18 cellular contexts compared by ENCODE assay signal in genomic region chr10:79350407-79351154, GRCh38. TPM values are rescaled to one million over a fixed set of nuclear protein-coding genes. Genes with fewer than 3 reads are reported as not detected.
A peak's percentile ranks its signal among the peaks of the same experiment; 100 is the strongest.
DNase-seq lines count a peak whose midpoint lies in the region; ATAC-seq, FAIRE-seq and TF ChIP-seq lines count a peak whose summit lies in the region.
"Had no signal": no experiment of that assay in that cellular context is flagged by ENCODE, and none has a peak within 500 bp of the region (broad histone marks: within the 10 kb centered on the region; RNA-seq: fewer than 3 reads in every experiment).

No MANE protein-coding gene starts in this region.

- FAIRE-seq in HepG2 (lab: Jason Lieb, UNC) = no peak
- FAIRE-seq: astrocyte, D721Med had no signal

- H3K9me2 ChIP-seq in PC-9 (ENCODE audit: insufficient read depth) = no peaks in the 10 kb centered on the region

- H3K4me1 ChIP-seq in HepG2 (ENCODE audit: insufficient read depth, low read length) (peaks cover 67% of the 10 kb centered on the region), right lobe of liver (peaks cover 0 to 28% (median 13%) of the 10 kb centered on the region in 4 donors), PC-9 (replicated peaks; ENCODE audit: insufficient read depth) (peaks cover 25% of the 10 kb centered on the region), vagina (peaks cover 28% of the 10 kb centered on the region)

- H3K27ac ChIP-seq in HepG2 (ENCODE audit: extremely low read length, insufficient read depth, low read length) = no peak overlapping the region
- H3K27ac ChIP-seq in right lobe of liver = no peak overlapping the region
- H3K27ac ChIP-seq in PC-9 = 0 out of 2 replicates have a peak overlapping the region, but pooled peaks have one; percentile 9
- no peak overlapping the region for H3K27ac ChIP-seq in vagina

- no peaks in the 10 kb centered on the region for H3K9me3 Mint-ChIP-seq in effector memory CD8-positive, alpha-beta T cell
- H3K9me3 Mint-ChIP-seq: T-helper 2 cell treated with Interferon-gamma antibody and Interleukin-4, amounts not matched to agents 5 μg/mL and 100 μg/mL, for 36 hours had no signal

- H3K27me3 ChIP-seq in HepG2 (ENCODE audit: control insufficient read depth in 1 of 2, insufficient read depth in 2 of 2, low read length in 2 of 2) (no peaks in the 10 kb centered on the region), right lobe of liver (no peaks in the 10 kb centered on the region), PC-9 (ENCODE audit: insufficient read depth, low read depth) (no peaks in the 10 kb centered on the region), vagina (no peaks in the 10 kb centered on the region)

- in situ Hi-C loops in HepG2 (cut with HindIII; ENCODE audit: extremely low pct_ligation_motif_present, low pct_unique_long_range_greater_than_20kb) = no loop called here

- H2AFZ ChIP-seq in HepG2 (ENCODE audit: low read length) (no peak overlapping the region), PC-9 (no peak overlapping the region)

- peak overlapping the region; percentile 96 to 98 for H3K27ac Mint-ChIP-seq in effector memory CD8-positive, alpha-beta T cell

- intact Hi-C loops in HepG2 (cut with micrococcal nuclease; ENCODE audit: unreplicated experiment) (no loop called here), right lobe of liver (cut with DNase I) (no loop called here), PC-9 (cut with micrococcal nuclease; ENCODE audit: unreplicated experiment) (no loop called here), vagina (cut with DNase I) (no loop called here)

- TF ChIP-seq RAD21 in HepG2 (CRISPR knock-in tag; IDR thresholded peaks at IDR 0.05) = no peak

- no peak for DNase-seq in HepG2 (ENCODE audit: low spot score)
- no peak for DNase-seq in right lobe of liver
- no peak for DNase-seq in PC-9
- DNase-seq in effector memory CD8-positive, alpha-beta T cell = no peak
- DNase-seq in vagina (ENCODE audit: extremely low spot score in 2 of 2) = peak; percentile 82 to 84
- no peak for DNase-seq in NCI-H2029 treated with DMSO at 0.1 percent for 48 hours (lab: John Stamatoyannopoulos, UW)
- no peak for DNase-seq in SIG-M5 treated with dmso at 0.1 percent for 504 hours (lab: John Stamatoyannopoulos, UW; ENCODE audit: unreplicated experiment)
- DNase-seq: erythroblast, GDM1, GOT3, NCI-H1694, NCI-H446, SHP77 treated with DMSO at 0.1 percent for 48 hours had no signal

- no peak overlapping the region for H3K4me3 ChIP-seq in HepG2 (replicated peaks in 1 of 3; ENCODE audit: insufficient read depth in 1 of 3, low read depth in 2 of 3, low read length in 3 of 3)
- H3K4me3 ChIP-seq in right lobe of liver = no peak overlapping the region
- H3K4me3 ChIP-seq in PC-9 = no peak overlapping the region
- no peak overlapping the region for H3K4me3 ChIP-seq in vagina
- H3K4me3 ChIP-seq: lung had no signal

- POLR2A ChIA-PET in HepG2 (lab: Yijun Ruan, JAX) = interaction anchor here (0.8 to 7.8 kb wide), 3 partner anchors 8 to 14 kb away, joined by 3 to 134 read pairs (median 45); no protein-coding TSS in a partner anchor
- POLR2A ChIA-PET in PC-9 (lab: Charles Lee; ENCODE audit: unreplicated experiment) = interaction anchor here (0.6 kb wide), 1 partner anchor 193 kb away, joined by 3 read pairs; no protein-coding TSS in a partner anchor

- H3K4me1 Mint-ChIP-seq in effector memory CD8-positive, alpha-beta T cell (ENCODE audit: low read depth in 2 of 2) = peaks cover 20 to 40% of the 10 kb centered on the region in 2 donors

- H4K20me1 ChIP-seq in HepG2 (ENCODE audit: insufficient read depth, low read length) (peaks cover 56% of the 10 kb centered on the region), PC-9 (ENCODE audit: insufficient read depth) (peaks cover 70% of the 10 kb centered on the region)

- H3K4me2 ChIP-seq in HepG2 (ENCODE audit: low read depth, low read length) = peak overlapping the region; percentile 9; the same call in 1 of the 2 replicates
- H3K4me2 ChIP-seq in PC-9 = 0 out of 2 replicates have a peak overlapping the region, but pooled peaks have one; percentile 88

- WGBS in HepG2 (ENCODE audit: low lambda C conversion rate) = 95% methylated on average over 18 of the region's 21 CpGs
- 88% methylated on average over 13 of the region's 21 CpGs for WGBS in right lobe of liver (ENCODE audit: insufficient coverage, low coverage, low lambda C conversion rate, missing lambda C conversion rate)

- H3K9me3 ChIP-seq in HepG2 (ENCODE audit: low read length) (no peaks in the 10 kb centered on the region), right lobe of liver (no peaks in the 10 kb centered on the region), PC-9 (ENCODE audit: insufficient read depth, low read depth) (no peaks in the 10 kb centered on the region), vagina (no peaks in the 10 kb centered on the region)

- no peak overlapping the region for H3K4me3 Mint-ChIP-seq in effector memory CD8-positive, alpha-beta T cell

- no peak overlapping the region for H3K9ac ChIP-seq in HepG2 (ENCODE audit: insufficient read depth, low read depth, low read length)

- CTCF ChIA-PET in HepG2 (lab: Yijun Ruan, JAX; ENCODE audit: low intra/inter-chr PET ratio, low total read pairs) = no interaction called here
- CTCF ChIA-PET in PC-9 (lab: Charles Lee) = interaction anchor here (0.6 to 1.1 kb wide), 2 partner anchors 24 to 908 kb away, joined by 3 to 8 read pairs; no protein-coding TSS in a partner anchor

- H3K27me3 Mint-ChIP-seq in effector memory CD8-positive, alpha-beta T cell = no peaks in the 10 kb centered on the region

- no peak; a peak in 1 of 4 replicates for TF ChIP-seq POLR2A in HepG2 (IDR thresholded peaks at IDR 0.05; ENCODE audit: insufficient read depth in 1 of 2, low read depth in 2 of 2, low read length in 2 of 2)
- TF ChIP-seq POLR2A in right lobe of liver (IDR thresholded peaks at IDR 0.05) = no peak
- TF ChIP-seq POLR2A in vagina (IDR thresholded peaks at IDR 0.05) = no peak

- TF ChIP-seq CTCF in HepG2 (CRISPR knock-in tag; IDR thresholded peaks at IDR 0.05) (no peak), right lobe of liver (IDR thresholded peaks at IDR 0.05) (no peak), PC-9 (conservative IDR thresholded peaks at IDR 0.05) (no peak), vagina (IDR thresholded peaks at IDR 0.05) (no peak)

- TF ChIP-seq EP300 in HepG2 (IDR thresholded peaks at IDR 0.05; ENCODE audit: low read depth in 2 of 2, low read length in 2 of 2) = no peak
- no peak for TF ChIP-seq EP300 in HepG2 (CRISPR knock-in tag; IDR thresholded peaks at IDR 0.05; ENCODE audit: borderline replicate concordance)

- H3K36me3 Mint-ChIP-seq in effector memory CD8-positive, alpha-beta T cell (ENCODE audit: insufficient read depth) = peaks cover 61% of the 10 kb centered on the region

- ATAC-seq in HepG2 (no peak), right lobe of liver (no peak), HG03520 (IDR thresholded peaks at IDR 0.05; ENCODE audit: unreplicated experiment) (no peak)
- ATAC-seq in effector memory CD8-positive, alpha-beta T cell (replicated peaks) = no peak

- H3K36me3 ChIP-seq in HepG2 (replicated peaks in 1 of 2; ENCODE audit: control insufficient read depth in 1 of 2, insufficient read depth in 2 of 2, low read length in 2 of 2) (peaks cover 37 to 68% of the 10 kb centered on the region in 2 experiments), right lobe of liver (peaks cover 0 to 59% (median 42%) of the 10 kb centered on the region in 4 donors), PC-9 (ENCODE audit: low read depth) (peaks cover 69% of the 10 kb centered on the region), vagina (peaks cover 0 to 51% of the 10 kb centered on the region in 2 donors)

- peaks cover 36% of the 10 kb centered on the region for H3K79me2 ChIP-seq in HepG2 (ENCODE audit: insufficient read depth, low read length)
- peaks cover 55% of the 10 kb centered on the region for H3K79me2 ChIP-seq in PC-9 (ENCODE audit: low read depth)

- BruUV-seq in HepG2 (replicated peaks; lab: Mats Ljungman, UMichigan) (no TSS peak), PC-9 (replicated peaks; lab: Mats Ljungman, UMichigan) (no TSS peak)

- peaks cover 48% of the 10 kb centered on the region for H3F3A ChIP-seq in PC-9 (ENCODE audit: insufficient read depth, low read depth)

TF ChIP-seq in HepG2, 621 proteins besides CTCF, POLR2A, EP300 and RAD21 (continues in another document):
- no peak for TF ChIP-seq NFATC3 (CRISPR knock-in tag; IDR thresholded peaks at IDR 0.05)
- no peak for TF ChIP-seq IRF9 (CRISPR knock-in tag; IDR thresholded peaks at IDR 0.05; ENCODE audit: borderline replicate concordance)

RNA-seq across cellular contexts. Expression of gene PPIF, which starts 3.3 kb away (rescaled TPM):
- total RNA-seq in HepG2 (2016; rRNA removed; fragmentation: Illumina TruSeq; extraction: Trizol) (157 and 178 TPM in 2 replicates), right lobe of liver (100 to 1,000 TPM in 1 of 6 experiments, 10 to 100 TPM in 5; 53.7 to 106 (median 90.1) TPM), PC-9 (2021) (171 and 203 TPM in 2 replicates), vagina (44.7 TPM)
- 30.6 and 37.3 TPM in 2 replicates for total RNA-seq in HepG2 (2016; cell fraction: cytosol; rRNA removed; fragmentation: Illumina TruSeq; extraction: Trizol; ENCODE audit: low read depth)
- total RNA-seq in HepG2 (2016; cell fraction: insoluble cytoplasmic fraction; rRNA removed; fragmentation: Illumina TruSeq; extraction: Trizol) = 154 and 176 TPM in 2 replicates
- 93.6 and 97.6 TPM in 2 replicates for total RNA-seq in HepG2 (2016; cell fraction: membrane; rRNA removed; fragmentation: Illumina TruSeq; extraction: Trizol)
- 106 and 121 TPM in 2 replicates for total RNA-seq in HepG2 (2016; cell fraction: nucleus; rRNA removed; fragmentation: Illumina TruSeq; extraction: Trizol)
- 134 and 147 TPM in 2 replicates for polyA plus RNA-seq in HepG2 (2011; rRNA removed)
- 144 and 156 TPM in 2 replicates for polyA plus RNA-seq in HepG2 (2011; cell fraction: cytosol; rRNA removed)
- polyA plus RNA-seq in HepG2 (2011; cell fraction: nucleus; rRNA removed) = 229 and 231 TPM in 2 replicates
- polyA plus RNA-seq in HepG2 (2012) = 92.0 and 152 TPM in 2 replicates
- polyA plus RNA-seq in HepG2 (2016; cell fraction: cytosol; fragmentation: Illumina TruSeq; extraction: Trizol; ENCODE audit: low read depth) = 48.0 and 48.3 TPM in 2 replicates
- polyA plus RNA-seq in HepG2 (2016; cell fraction: insoluble cytoplasmic fraction; fragmentation: Illumina TruSeq; extraction: Trizol; ENCODE audit: low read depth) = 270 and 301 TPM in 2 replicates
- polyA plus RNA-seq in HepG2 (2016; cell fraction: membrane; fragmentation: Illumina TruSeq; extraction: Trizol; ENCODE audit: low read depth) = 80.3 and 83.8 TPM in 2 replicates
- 218 and 229 TPM in 2 replicates for polyA plus RNA-seq in HepG2 (2016; cell fraction: nucleus; fragmentation: Illumina TruSeq; extraction: Trizol; ENCODE audit: insufficient read depth, low read depth)
- 220 and 249 TPM in 2 replicates for polyA minus RNA-seq in HepG2 (2011; rRNA and poly(A)+ RNA removed; ENCODE audit: low replicate concordance)
- polyA minus RNA-seq in HepG2 (2011; cell fraction: cytosol; rRNA and poly(A)+ RNA removed) = 69.6 and 71.7 TPM in 2 replicates
- 105 and 112 TPM in 2 replicates for polyA minus RNA-seq in HepG2 (2011; cell fraction: nucleus; rRNA and poly(A)+ RNA removed)

Comparison
In these comparisons a context has a peak if more than half of its experiments do, and no peak if none do; other contexts are left out.
1. DNase-seq: peak in vagina (2 of 2); none in HepG2 (single experiment), right lobe of liver (0 of 3), PC-9 (0 of 2), effector memory CD8-positive, alpha-beta T cell (0 of 3), NCI-H2029 treated with DMSO at 0.1 percent for 48 hours (single experiment) and SIG-M5 treated with dmso at 0.1 percent for 504 hours (single experiment).